Comparison of ENCODE assay signal across 9 cellular contexts in genomic region chr6:30724906-30725667, GRCh38. TPM values are rescaled to one million over a fixed set of nuclear protein-coding genes. Genes with fewer than 3 reads are reported as not detected.
A peak's percentile ranks its signal among the peaks of the same experiment; 100 is the strongest.
DNase-seq lines count a peak whose midpoint lies in the region; ATAC-seq and TF ChIP-seq lines count a peak whose summit lies in the region.
"Had no signal": no experiment of that assay in that cellular context is flagged by ENCODE, and none has a peak within 500 bp of the region (broad histone marks: within the 10 kb centered on the region; RNA-seq: fewer than 3 reads in every experiment).

No MANE protein-coding gene starts in this region.

- no peaks in the 10 kb centered on the region for H3K27me3 ChIP-seq in GM23338 (ENCODE audit: insufficient read depth)

- H3K4me2 ChIP-seq in GM23338: no peak overlapping the region

- H3K27ac ChIP-seq in GM23338 (ENCODE audit: low read depth): peak overlapping the region; percentile 70

- H3K36me3 Mint-ChIP-seq in CD14-positive monocyte: peaks cover 47 to 71% of the 10 kb centered on the region in 2 donors
- H3K36me3 Mint-ChIP-seq in GM23338 (ENCODE audit: low read depth): peaks cover 81% of the 10 kb centered on the region
- H3K36me3 Mint-ChIP-seq in activated naive CD4-positive, alpha-beta T cell treated with anti-CD3 and anti-CD28 coated beads, Interleukin-2, amount 50 U/mL, for 72 hours: peaks cover 56 to 57% of the 10 kb centered on the region in 2 donors
- peaks cover 50% of the 10 kb centered on the region for H3K36me3 Mint-ChIP-seq in natural killer cell treated with Interleukin-12 subunit alpha and Interleukin-12 subunit beta and Interleukin-15 and Interleukin-18, amount 100 ng/mL, for 72 hours

- peaks cover 41% of the 10 kb centered on the region for H3K36me3 ChIP-seq in GM23338 (ENCODE audit: insufficient read depth)

- DNase-seq in CD14-positive monocyte (ENCODE audit: low spot score): no peak
- DNase-seq in GM23338 (ENCODE audit: low spot score): no peak
- DNase-seq in activated naive CD4-positive, alpha-beta T cell treated with anti-CD3 and anti-CD28 coated beads, Interleukin-2, amount 50 U/mL, for 72 hours (ENCODE audit: low spot score in 2 of 2): no peak
- no peak for DNase-seq in natural killer cell treated with Interleukin-12 subunit alpha and Interleukin-12 subunit beta and Interleukin-15 and Interleukin-18, amount 100 ng/mL, for 72 hours (ENCODE audit: low spot score)
- DNase-seq in GDM1 (lab: John Stamatoyannopoulos, UW): no peak
- no peak for DNase-seq in SW480 (ENCODE audit: low spot score)
- DNase-seq: NCI-H1092 had no signal

- no peak overlapping the region for H3K4me3 Mint-ChIP-seq in CD14-positive monocyte
- peak overlapping the region; percentile 38; the same call in 2 of the 3 replicates for H3K4me3 Mint-ChIP-seq in GM23338
- H3K4me3 Mint-ChIP-seq in natural killer cell treated with Interleukin-12 subunit alpha and Interleukin-12 subunit beta and Interleukin-15 and Interleukin-18, amount 100 ng/mL, for 72 hours: peak overlapping the region; percentile 92

- no peaks in the 10 kb centered on the region for H3K9me2 ChIP-seq in GM23338 (ENCODE audit: insufficient read depth)

- H3K4me1 Mint-ChIP-seq in CD14-positive monocyte: peaks cover 30% of the 10 kb centered on the region
- peaks cover 28% of the 10 kb centered on the region for H3K4me1 Mint-ChIP-seq in GM23338
- peaks cover 34 to 40% of the 10 kb centered on the region in 2 donors for H3K4me1 Mint-ChIP-seq in natural killer cell treated with Interleukin-12 subunit alpha and Interleukin-12 subunit beta and Interleukin-15 and Interleukin-18, amount 100 ng/mL, for 72 hours (ENCODE audit: low read depth in 2 of 2)

- no peak for TF ChIP-seq CTCF in CD14-positive monocyte (IDR thresholded peaks at IDR 0.05)
- no peak for TF ChIP-seq CTCF in GM23338 (conservative IDR thresholded peaks at IDR 0.05; ENCODE audit: low read depth in 2 of 2)

- no peak overlapping the region for H3K4me3 ChIP-seq in GM23338

- H4K20me1 ChIP-seq in GM23338 (replicated peaks; ENCODE audit: insufficient read depth): peaks cover 40% of the 10 kb centered on the region

- H3K27ac Mint-ChIP-seq in CD14-positive monocyte (peak overlapping the region; percentile 2 to 86 (median 44)), GM23338 (peak overlapping the region; percentile 74)
- peak overlapping the region; percentile 84 to 93 for H3K27ac Mint-ChIP-seq in activated naive CD4-positive, alpha-beta T cell treated with anti-CD3 and anti-CD28 coated beads, Interleukin-2, amount 50 U/mL, for 72 hours
- H3K27ac Mint-ChIP-seq in natural killer cell treated with Interleukin-12 subunit alpha and Interleukin-12 subunit beta and Interleukin-15 and Interleukin-18, amount 100 ng/mL, for 72 hours: peak overlapping the region; percentile 91 to 98

- H2AFZ ChIP-seq in GM23338: no peak overlapping the region

- H3K27me3 Mint-ChIP-seq in CD14-positive monocyte (ENCODE audit: low read depth in 3 of 3) (peaks cover 0 to 2% (median 0%) of the 10 kb centered on the region in 3 donors), GM23338 (ENCODE audit: insufficient read depth, low read depth, poor library complexity) (peaks cover 58% of the 10 kb centered on the region)
- no peaks in the 10 kb centered on the region for H3K27me3 Mint-ChIP-seq in natural killer cell treated with Interleukin-12 subunit alpha and Interleukin-12 subunit beta and Interleukin-15 and Interleukin-18, amount 100 ng/mL, for 72 hours

- intact Hi-C loops in CD14-positive monocyte (cut with micrococcal nuclease): loop anchor here (5.0 to 10.0 kb wide), 3 partner anchors 108 to 243 kb away; partner anchors contain the start of genes HLA-E (in 1 of the 2), MRPS18B (in 1 of the 2) and PPP1R10 (in 1 of the 2)

- H3F3A ChIP-seq in GM23338 (replicated peaks; ENCODE audit: low read depth): peaks cover 74% of the 10 kb centered on the region

- peaks cover 37% of the 10 kb centered on the region for H3K79me2 ChIP-seq in GM23338 (replicated peaks; ENCODE audit: insufficient read depth)

- ATAC-seq in GM23338 (no peak), GM18909 (IDR thresholded peaks at IDR 0.05; ENCODE audit: poor library complexity, unreplicated experiment) (no peak), HG03108 (IDR thresholded peaks at IDR 0.05; ENCODE audit: unreplicated experiment) (no peak)
- ATAC-seq in activated naive CD4-positive, alpha-beta T cell treated with anti-CD3 and anti-CD28 coated beads, Interleukin-2, amount 50 U/mL, for 72 hours: no peak
- no peak for ATAC-seq in natural killer cell treated with Interleukin-12 subunit alpha and Interleukin-12 subunit beta and Interleukin-15 and Interleukin-18, amount 100 ng/mL, for 72 hours

- peaks cover 6% of the 10 kb centered on the region for H3K4me1 ChIP-seq in GM23338 (ENCODE audit: insufficient read depth)

- no peaks in the 10 kb centered on the region for H3K9me3 Mint-ChIP-seq in CD14-positive monocyte
- H3K9me3 Mint-ChIP-seq in GM23338: peaks cover 11% of the 10 kb centered on the region; the same call in 2 of the 3 replicates
- no peaks in the 10 kb centered on the region for H3K9me3 Mint-ChIP-seq in activated naive CD4-positive, alpha-beta T cell treated with anti-CD3 and anti-CD28 coated beads, Interleukin-2, amount 50 U/mL, for 72 hours
- H3K9me3 Mint-ChIP-seq in natural killer cell treated with Interleukin-12 subunit alpha and Interleukin-12 subunit beta and Interleukin-15 and Interleukin-18, amount 100 ng/mL, for 72 hours: no peaks in the 10 kb centered on the region

TF ChIP-seq in GM23338, 12 proteins besides CTCF, POLR2A, EP300 and RAD21 (continues in another document):
- TF ChIP-seq ETS1 (IDR thresholded peaks at IDR 0.05) (no peak), CREB1 (CRISPR knock-in tag; IDR thresholded peaks at IDR 0.05; ENCODE audit: low read depth) (no peak), STAT1 (IDR thresholded peaks at IDR 0.05; ENCODE audit: unreplicated experiment) (no peak)

RNA-seq across cellular contexts. Expression of gene TUBB, which starts 4.9 kb away (rescaled TPM):
- polyA plus RNA-seq in CD14-positive monocyte (10 to 100 TPM; 48.4 to 57.0 TPM), GM23338 (2016; fragmentation: Nextera tagmentation; extraction: Ambion mirVana) (1,041 and 1,059 TPM in 2 replicates)
- 1,591 and 1,704 TPM in 2 replicates for total RNA-seq in GM23338 (2014; rRNA removed; shearing (Covaris generic))
- total RNA-seq in activated naive CD4-positive, alpha-beta T cell treated with anti-CD3 and anti-CD28 coated beads, Interleukin-2, amount 50 U/mL, for 72 hours: 1,000 to 10,000 TPM; 1,507 to 1,783 TPM
- total RNA-seq in natural killer cell treated with Interleukin-12 subunit alpha and Interleukin-12 subunit beta and Interleukin-15 and Interleukin-18, amount 100 ng/mL, for 72 hours: 1,000 to 10,000 TPM in 1 of 2 donors, 100 to 1,000 TPM in 1; 938 to 1,043 TPM

RNA-seq across cellular contexts. Expression of gene MDC1, which starts 8.0 kb away (rescaled TPM):
- polyA plus RNA-seq in CD14-positive monocyte (under 1 TPM; 0.27 to 0.34 TPM), GM23338 (2016; fragmentation: Nextera tagmentation; extraction: Ambion mirVana) (17.2 and 19.7 TPM in 2 replicates)
- 28.9 and 32.7 TPM in 2 replicates for total RNA-seq in GM23338 (2014; rRNA removed; shearing (Covaris generic))
- 100 to 1,000 TPM in 1 of 2 donors, 10 to 100 TPM in 1; 84.2 to 127 TPM for total RNA-seq in activated naive CD4-positive, alpha-beta T cell treated with anti-CD3 and anti-CD28 coated beads, Interleukin-2, amount 50 U/mL, for 72 hours
- 100 to 1,000 TPM in 1 of 2 donors, 10 to 100 TPM in 1; 64.1 to 118 TPM for total RNA-seq in natural killer cell treated with Interleukin-12 subunit alpha and Interleukin-12 subunit beta and Interleukin-15 and Interleukin-18, amount 100 ng/mL, for 72 hours

RNA-seq across cellular contexts. Expression of gene FLOT1, which starts 17.4 kb away (rescaled TPM):
- 100 to 1,000 TPM; 124 to 153 TPM for polyA plus RNA-seq in CD14-positive monocyte
- total RNA-seq in GM23338 (2014; rRNA removed; shearing (Covaris generic)): 70.4 and 94.5 TPM in 2 replicates
- polyA plus RNA-seq in GM23338 (2016; fragmentation: Nextera tagmentation; extraction: Ambion mirVana): 72.2 and 75.1 TPM in 2 replicates
- total RNA-seq in activated naive CD4-positive, alpha-beta T cell treated with anti-CD3 and anti-CD28 coated beads, Interleukin-2, amount 50 U/mL, for 72 hours: 100 to 1,000 TPM; 194 to 219 TPM
- 100 to 1,000 TPM; 219 to 319 TPM for total RNA-seq in natural killer cell treated with Interleukin-12 subunit alpha and Interleukin-12 subunit beta and Interleukin-15 and Interleukin-18, amount 100 ng/mL, for 72 hours

RNA-seq across cellular contexts. Expression of gene IER3, which starts 19.3 kb away (rescaled TPM):
- 10 to 100 TPM; 30.6 to 53.2 TPM for polyA plus RNA-seq in CD14-positive monocyte
- 14.1 and 19.9 TPM in 2 replicates for total RNA-seq in GM23338 (2014; rRNA removed; shearing (Covaris generic))
- 21.2 and 23.3 TPM in 2 replicates for polyA plus RNA-seq in GM23338 (2016; fragmentation: Nextera tagmentation; extraction: Ambion mirVana)
- 100 to 1,000 TPM in 1 of 2 donors, 10 to 100 TPM in 1; 70.0 to 279 TPM for total RNA-seq in activated naive CD4-positive, alpha-beta T cell treated with anti-CD3 and anti-CD28 coated beads, Interleukin-2, amount 50 U/mL, for 72 hours
- total RNA-seq in natural killer cell treated with Interleukin-12 subunit alpha and Interleukin-12 subunit beta and Interleukin-15 and Interleukin-18, amount 100 ng/mL, for 72 hours: 100 to 1,000 TPM; 128 to 346 TPM

RNA-seq across cellular contexts. Expression of gene NRM, which starts 34.3 kb away (rescaled TPM):
- polyA plus RNA-seq in CD14-positive monocyte (10 to 100 TPM; 25.9 to 35.0 TPM), GM23338 (2016; fragmentation: Nextera tagmentation; extraction: Ambion mirVana) (29.7 and 33.8 TPM in 2 replicates)
- total RNA-seq in GM23338 (2014; rRNA removed; shearing (Covaris generic)): 11.3 and 13.8 TPM in 2 replicates
- total RNA-seq in activated naive CD4-positive, alpha-beta T cell treated with anti-CD3 and anti-CD28 coated beads, Interleukin-2, amount 50 U/mL, for 72 hours: 10 to 100 TPM; 35.7 to 53.5 TPM
- 10 to 100 TPM; 11.7 to 24.2 TPM for total RNA-seq in natural killer cell treated with Interleukin-12 subunit alpha and Interleukin-12 subunit beta and Interleukin-15 and Interleukin-18, amount 100 ng/mL, for 72 hours

Comparison
In these comparisons a context has a peak if more than half of its experiments do, and no peak if none do; other contexts are left out.
1. H3K27ac Mint-ChIP-seq: peak in every context shown above with its lines; median percentile 94 in natural killer cell treated with Interleukin-12 subunit alpha and Interleukin-12 subunit beta and Interleukin-15 and Interleukin-18, amount 100 ng/mL, for 72 hours; 88 in activated naive CD4-positive, alpha-beta T cell treated with anti-CD3 and anti-CD28 coated beads, Interleukin-2, amount 50 U/mL, for 72 hours; 74 in GM23338; 44 in CD14-positive monocyte.
2. H3K4me3 Mint-ChIP-seq: peak in GM23338 (single experiment) and natural killer cell treated with Interleukin-12 subunit alpha and Interleukin-12 subunit beta and Interleukin-15 and Interleukin-18, amount 100 ng/mL, for 72 hours (single experiment); none in CD14-positive monocyte (0 of 2).